8 cellular contexts compared by ENCODE assay signal in the genomic region with DNA sequence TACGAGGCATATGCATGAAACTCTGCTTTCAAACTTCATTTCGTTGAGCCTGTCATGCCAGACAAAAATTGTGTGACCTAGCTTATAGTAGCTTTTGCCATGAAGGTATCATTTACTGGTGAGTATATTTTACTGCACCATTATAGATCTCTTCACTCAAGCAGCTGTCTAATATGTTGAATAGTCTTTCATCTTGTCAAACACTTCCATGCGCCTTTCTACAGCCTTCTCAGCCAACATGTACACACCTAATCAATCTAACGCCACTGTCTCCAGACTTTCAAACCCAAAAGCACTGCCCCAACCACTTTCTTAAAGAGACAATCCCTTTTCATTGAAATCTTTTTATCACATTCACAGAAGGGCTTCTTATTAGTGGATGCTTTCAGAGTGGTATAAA.
"Had no signal": no experiment of that assay in that cellular context is flagged by ENCODE, and none has a peak within 500 bp of the region (broad histone marks: within the 10 kb centered on the region; RNA-seq: fewer than 3 reads in every experiment).

No MANE protein-coding gene starts in this region.

- H3K27me3 Mint-ChIP-seq: IgD-negative memory B cell had no signal

- DNase-seq: IMR-90, KBM-7, KG1 had no signal

- H3K27ac Mint-ChIP-seq: IgD-negative memory B cell had no signal

- H3K36me3 Mint-ChIP-seq: IgD-negative memory B cell had no signal

- FAIRE-seq: HepG2, HTR-8/SVneo, K562 had no signal

- ATAC-seq: HepG2, K562 had no signal

- H3K4me1 Mint-ChIP-seq: IgD-negative memory B cell had no signal

- H3K4me3 ChIP-seq: K562 had no signal

- H3K4me3 Mint-ChIP-seq: IgD-negative memory B cell had no signal

- H3K27ac ChIP-seq: HL-60 had no signal
